In the genomic region with DNA sequence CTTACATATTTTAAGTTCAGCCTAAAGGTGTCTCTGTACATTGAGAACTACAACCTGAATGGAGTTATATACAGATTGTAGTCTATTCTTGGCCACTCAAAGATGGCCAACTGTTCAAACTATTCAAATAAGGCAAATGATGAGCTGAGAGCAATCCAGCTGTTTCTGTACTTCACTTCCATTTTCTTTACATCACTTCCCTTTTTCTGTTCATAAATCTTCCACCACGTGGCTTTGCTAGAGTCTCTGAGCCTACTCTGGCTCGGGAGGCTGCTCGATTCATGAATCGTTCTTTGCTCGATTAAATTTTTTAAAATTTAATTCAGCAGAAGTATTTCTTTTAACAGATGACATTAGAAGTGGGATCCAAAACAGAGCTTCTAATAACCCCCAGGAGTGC, we compare ENCODE assay signal across 20 cellular contexts.
DNase-seq lines count a peak whose midpoint lies in the region; ATAC-seq and TF ChIP-seq lines count a peak whose summit lies in the region.
"Had no signal": no experiment of that assay in that cellular context is flagged by ENCODE, and none has a peak within 500 bp of the region (broad histone marks: within the 10 kb centered on the region; RNA-seq: fewer than 3 reads in every experiment).

No MANE protein-coding gene starts in this region.

- DNase-seq in GM23338 (ENCODE audit: low spot score) = peak; percentile 58
- DNase-seq in LHCN-M2 (ENCODE audit: low read depth) = peak; percentile 5
- no peak for DNase-seq in RWPE2 (ENCODE audit: low spot score)
- DNase-seq in mesendoderm = peak; percentile 33
- no peak for DNase-seq in spleen
- no peak for DNase-seq in kidney tubule cell (ENCODE audit: low spot score)
- DNase-seq in head of caudate nucleus = no peak
- DNase-seq in ovary = no peak
- DNase-seq: Caco-2; CD4-positive, CD25-positive, alpha-beta regulatory T cell; DMS53; HCEC 1CT; MG63; NCI-H1417 treated with DMSO at 0.1 percent for 48 hours; NCI-H2029; NCI-H2171; NCI-H446; NK-92 treated with Interleukin-12 subunit alpha and Interleukin-12 subunit beta, amount 100 ng/mL, for 24 hours; T-cell had no signal

- H2AFZ ChIP-seq in GM23338 = no peak overlapping the region

- H3K4me1 Mint-ChIP-seq in GM23338 = peaks cover 22% of the 10 kb centered on the region; the same call in 2 of the 3 replicates
- H3K4me1 Mint-ChIP-seq: CD4-positive, CD25-positive, alpha-beta regulatory T cell; T-cell had no signal

- H3K27ac ChIP-seq in GM23338 (ENCODE audit: low read depth) (no peak overlapping the region), RWPE2 (ENCODE audit: poor library complexity, severe bottlenecking) (no peak overlapping the region), mesendoderm (ENCODE audit: low read depth, low read length) (no peak overlapping the region), spleen (no peak overlapping the region), ovary (no peak overlapping the region)
- H3K27ac ChIP-seq: SK-N-MC had no signal

- no peak overlapping the region for H3K23ac ChIP-seq in mesendoderm (ENCODE audit: low read length)

- H3K4ac ChIP-seq in mesendoderm (ENCODE audit: low read depth, low read length) = no peak overlapping the region

- H3K9me3 ChIP-seq in RWPE2 (ENCODE audit: severe bottlenecking) (no peaks in the 10 kb centered on the region), spleen (peaks cover 0 to 3% (median 0%) of the 10 kb centered on the region in 8 donors), ovary (no peaks in the 10 kb centered on the region)
- H3K9me3 ChIP-seq: Caco-2, MG63 had no signal

- H2BK120ac ChIP-seq in mesendoderm (ENCODE audit: low read depth, low read length) = no peak overlapping the region

- H3K9me2 ChIP-seq in GM23338 (ENCODE audit: insufficient read depth) = 0 out of 2 replicates have a peak, but pooled peaks cover 3% of the 10 kb centered on the region

- ATAC-seq in GM23338 (no peak), RWPE2 (ENCODE audit: low read depth) (no peak)
- ATAC-seq: T-cell had no signal

- H2BK15ac ChIP-seq in mesendoderm (replicated peaks; ENCODE audit: low read depth) = no peak overlapping the region

- H3K36me3 Mint-ChIP-seq in GM23338 (ENCODE audit: low read depth) = no peaks in the 10 kb centered on the region
- H3K36me3 Mint-ChIP-seq: CD4-positive, CD25-positive, alpha-beta regulatory T cell; T-cell had no signal

- intact Hi-C loops in spleen (cut with DNase I; ENCODE audit: low total_unique reads) = no loop called here
- intact Hi-C loops in head of caudate nucleus (cut with DNase I) = no loop called here
- intact Hi-C loops in ovary (cut with DNase I) = no loop called here

- H4K5ac ChIP-seq in mesendoderm (ENCODE audit: low read length) = no peak overlapping the region

- H4K20me1 ChIP-seq in GM23338 (replicated peaks; ENCODE audit: insufficient read depth) = no peaks in the 10 kb centered on the region

- H3K36me3 ChIP-seq in GM23338 (ENCODE audit: insufficient read depth) (no peaks in the 10 kb centered on the region), RWPE2 (ENCODE audit: low read depth) (no peaks in the 10 kb centered on the region), mesendoderm (ENCODE audit: control insufficient read depth, insufficient read depth, low read length) (no peaks in the 10 kb centered on the region), spleen (no peaks in the 10 kb centered on the region), ovary (no peaks in the 10 kb centered on the region)
- H3K36me3 ChIP-seq: MG63 had no signal

- no peak overlapping the region for H4K8ac ChIP-seq in mesendoderm (ENCODE audit: low read depth, low read length)

- H3K27me3 ChIP-seq in GM23338 (ENCODE audit: insufficient read depth) (no peaks in the 10 kb centered on the region), RWPE2 (ENCODE audit: insufficient read depth, poor library complexity, severe bottlenecking) (no peaks in the 10 kb centered on the region), mesendoderm (ENCODE audit: insufficient read depth, low read length, poor library complexity) (no peaks in the 10 kb centered on the region), spleen (replicated peaks in 1 of 7) (no peaks in the 10 kb centered on the region), ovary (no peaks in the 10 kb centered on the region)
- H3K27me3 ChIP-seq: MG63 had no signal

- H3K4me2 ChIP-seq in GM23338 (no peak overlapping the region; the same call in 1 of the 2 replicates), mesendoderm (ENCODE audit: low read length) (no peak overlapping the region)

- H3K4me3 Mint-ChIP-seq in GM23338 = no peak overlapping the region
- H3K4me3 Mint-ChIP-seq: CD4-positive, CD25-positive, alpha-beta regulatory T cell; T-cell had no signal

- H3K79me2 ChIP-seq in GM23338 (replicated peaks; ENCODE audit: insufficient read depth) (no peaks in the 10 kb centered on the region), mesendoderm (ENCODE audit: control insufficient read depth, insufficient read depth, low read length) (no peaks in the 10 kb centered on the region)

- no peaks in the 10 kb centered on the region for H3F3A ChIP-seq in GM23338 (replicated peaks; ENCODE audit: low read depth)

- no peaks in the 10 kb centered on the region for H3K9me3 Mint-ChIP-seq in GM23338

- no peak overlapping the region for H3K4me3 ChIP-seq in GM23338
- H3K4me3 ChIP-seq in RWPE2 (ENCODE audit: severe bottlenecking) = no peak overlapping the region
- no peak overlapping the region for H3K4me3 ChIP-seq in mesendoderm (ENCODE audit: low read length)
- H3K4me3 ChIP-seq in spleen = no peak overlapping the region
- no peak overlapping the region for H3K4me3 ChIP-seq in ovary
- H3K4me3 ChIP-seq: MG63, SK-N-MC had no signal

- H3K79me1 ChIP-seq in mesendoderm (ENCODE audit: low read length) = no peaks in the 10 kb centered on the region

- H3K4me1 ChIP-seq in GM23338 (ENCODE audit: insufficient read depth) (peaks cover 21% of the 10 kb centered on the region), RWPE2 (ENCODE audit: insufficient read depth, poor library complexity, severe bottlenecking) (no peaks in the 10 kb centered on the region), mesendoderm (ENCODE audit: control insufficient read depth, low read depth, low read length) (no peaks in the 10 kb centered on the region), spleen (no peaks in the 10 kb centered on the region), ovary (ENCODE audit: insufficient read depth) (no peaks in the 10 kb centered on the region)
- H3K4me1 ChIP-seq: Caco-2 had no signal

- H3K18ac ChIP-seq in mesendoderm (ENCODE audit: low read length) = no peak overlapping the region

- TF ChIP-seq CTCF in GM23338 (conservative IDR thresholded peaks at IDR 0.05; ENCODE audit: low read depth in 2 of 2) (peak; percentile 33 to 62; a peak in 3 of 4 replicates), RWPE2 (IDR thresholded peaks at IDR 0.05; ENCODE audit: poor library complexity, severe bottlenecking) (peak; percentile 18), spleen (IDR thresholded peaks at IDR 0.05 in 8 of 11, conservative IDR thresholded peaks at IDR 0.05 in 3 of 11) (no peak), ovary (IDR thresholded peaks at IDR 0.05) (no peak)

- no CpG with 5 or more reads among the region's 5 CpGs for WGBS in mesendoderm (ENCODE audit: extremely low coverage, insufficient coverage, low lambda C conversion rate)
- 66 to 78% (median 72%) methylated on average over 5 of the region's 5 CpGs for WGBS in spleen, 5 donors
- 82 to 84% (median 82%) methylated on average over 5 of the region's 5 CpGs for whole genome bisulfite sequencing in ovary, 3 donors

- H3K9ac ChIP-seq in mesendoderm (ENCODE audit: low read length) = no peak overlapping the region

- no peak overlapping the region for H2AK5ac ChIP-seq in mesendoderm (ENCODE audit: low read length)

- H2BK5ac ChIP-seq in mesendoderm (ENCODE audit: low read length) = no peak overlapping the region

- H3K56ac ChIP-seq in mesendoderm (ENCODE audit: low read length) = no peak overlapping the region

- TF ChIP-seq POLR2A in spleen (IDR thresholded peaks at IDR 0.05) (no peak), ovary (IDR thresholded peaks at IDR 0.05) (no peak)

- no peaks in the 10 kb centered on the region for H3K27me3 Mint-ChIP-seq in GM23338 (ENCODE audit: insufficient read depth, low read depth, poor library complexity)
- H3K27me3 Mint-ChIP-seq: CD4-positive, CD25-positive, alpha-beta regulatory T cell; T-cell had no signal

- no peak overlapping the region for H3K27ac Mint-ChIP-seq in GM23338
- H3K27ac Mint-ChIP-seq: CD4-positive, CD25-positive, alpha-beta regulatory T cell; T-cell had no signal

- no peak for TF ChIP-seq EP300 in ovary (IDR thresholded peaks at IDR 0.05)

TF ChIP-seq in GM23338, 12 proteins besides CTCF, POLR2A, EP300 and RAD21 (continues in another document):
- no peak for TF ChIP-seq EZH2phosphoT487 (IDR thresholded peaks at IDR 0.05; ENCODE audit: unreplicated experiment)
- TF ChIP-seq JUNB (IDR thresholded peaks at IDR 0.05; ENCODE audit: unreplicated experiment) = no peak
- TF ChIP-seq NANOG (IDR thresholded peaks at IDR 0.05; ENCODE audit: borderline replicate concordance) = no peak
- TF ChIP-seq, protein P1, sequence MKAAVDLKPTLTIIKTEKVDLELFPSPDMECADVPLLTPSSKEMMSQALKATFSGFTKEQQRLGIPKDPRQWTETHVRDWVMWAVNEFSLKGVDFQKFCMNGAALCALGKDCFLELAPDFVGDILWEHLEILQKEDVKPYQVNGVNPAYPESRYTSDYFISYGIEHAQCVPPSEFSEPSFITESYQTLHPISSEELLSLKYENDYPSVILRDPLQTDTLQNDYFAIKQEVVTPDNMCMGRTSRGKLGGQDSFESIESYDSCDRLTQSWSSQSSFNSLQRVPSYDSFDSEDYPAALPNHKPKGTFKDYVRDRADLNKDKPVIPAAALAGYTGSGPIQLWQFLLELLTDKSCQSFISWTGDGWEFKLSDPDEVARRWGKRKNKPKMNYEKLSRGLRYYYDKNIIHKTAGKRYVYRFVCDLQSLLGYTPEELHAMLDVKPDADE (IDR thresholded peaks at IDR 0.05) = no peak
- no peak for TF ChIP-seq ZNF114 (CRISPR knock-in tag; IDR thresholded peaks at IDR 0.05)
- no peak for TF ChIP-seq ZNF331 (CRISPR knock-in tag; IDR thresholded peaks at IDR 0.05; ENCODE audit: low read depth)
- no peak for TF ChIP-seq EZH2 (IDR thresholded peaks at IDR 0.05; ENCODE audit: low read depth, unreplicated experiment)

Comparison
In these comparisons a context has a peak if more than half of its experiments do, and no peak if none do; other contexts are left out.
1. DNase-seq: peak in GM23338 (single experiment), LHCN-M2 (single experiment) and mesendoderm (single experiment); none in RWPE2 (single experiment), spleen (single experiment), kidney tubule cell (single experiment), head of caudate nucleus (0 of 42) and ovary (0 of 5).
2. CTCF ChIP-seq: peak in GM23338 (2 of 2) and RWPE2 (single experiment); none in spleen (0 of 11) and ovary (0 of 3).